1 cellular context compared by ENCODE assay signal in the genomic region with DNA sequence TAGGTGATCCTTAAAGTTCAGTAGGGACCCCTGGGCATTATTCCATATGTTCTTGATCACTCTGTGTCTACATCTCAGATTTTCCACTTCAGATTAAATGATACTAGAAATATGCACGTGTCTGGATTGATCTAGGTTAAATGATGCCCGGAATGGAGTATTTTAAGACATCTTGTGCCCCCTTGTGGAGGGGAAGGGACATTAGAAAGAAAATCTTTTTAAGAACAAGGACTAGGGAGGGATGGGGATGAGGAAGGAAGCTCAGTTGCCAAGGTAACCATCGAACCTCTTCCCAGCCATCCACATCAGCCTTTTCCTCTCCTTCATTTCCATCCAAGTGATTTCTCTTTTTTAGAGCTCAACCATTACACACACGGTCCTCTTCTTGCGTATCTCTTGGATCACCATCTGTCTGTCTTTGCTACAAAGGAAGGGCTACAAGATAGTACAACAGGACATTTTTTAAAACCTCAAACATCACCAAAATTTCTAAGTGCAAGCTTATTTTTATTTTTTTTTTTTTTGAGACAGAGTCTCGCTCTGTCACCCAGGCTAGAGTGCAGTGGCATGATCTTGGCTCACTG.
A peak's percentile ranks its signal among the peaks of the same experiment; 100 is the strongest.
TF ChIP-seq lines count a peak whose summit lies in the region.

No MANE protein-coding gene starts in this region.

TF ChIP-seq in K562, 482 proteins besides CTCF, POLR2A, EP300 and RAD21 (continued from another document):
- TF ChIP-seq, protein P1, sequence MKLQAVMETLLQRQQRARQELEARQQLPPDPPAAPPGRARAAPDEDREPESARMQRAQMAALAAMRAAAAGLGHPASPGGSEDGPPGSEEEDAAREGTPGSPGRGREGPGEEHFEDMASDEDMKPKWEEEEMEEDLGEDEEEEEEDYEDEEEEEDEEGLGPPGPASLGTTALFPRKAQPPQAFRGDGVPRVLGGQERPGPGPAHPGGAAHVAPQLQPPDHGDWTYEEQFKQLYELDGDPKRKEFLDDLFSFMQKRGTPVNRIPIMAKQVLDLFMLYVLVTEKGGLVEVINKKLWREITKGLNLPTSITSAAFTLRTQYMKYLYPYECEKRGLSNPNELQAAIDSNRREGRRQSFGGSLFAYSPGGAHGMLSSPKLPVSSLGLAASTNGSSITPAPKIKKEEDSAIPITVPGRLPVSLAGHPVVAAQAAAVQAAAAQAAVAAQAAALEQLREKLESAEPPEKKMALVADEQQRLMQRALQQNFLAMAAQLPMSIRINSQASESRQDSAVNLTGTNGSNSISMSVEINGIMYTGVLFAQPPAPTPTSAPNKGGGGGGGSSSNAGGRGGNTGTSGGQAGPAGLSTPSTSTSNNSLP (IDR thresholded peaks at IDR 0.05; ENCODE audit: borderline replicate concordance, low read depth, low read length): peak; percentile 74; the same call in 1 of the 2 replicates
- no peak for TF ChIP-seq ZNF324 (CRISPR knock-in tag; IDR thresholded peaks at IDR 0.05)
